In the genomic region with DNA sequence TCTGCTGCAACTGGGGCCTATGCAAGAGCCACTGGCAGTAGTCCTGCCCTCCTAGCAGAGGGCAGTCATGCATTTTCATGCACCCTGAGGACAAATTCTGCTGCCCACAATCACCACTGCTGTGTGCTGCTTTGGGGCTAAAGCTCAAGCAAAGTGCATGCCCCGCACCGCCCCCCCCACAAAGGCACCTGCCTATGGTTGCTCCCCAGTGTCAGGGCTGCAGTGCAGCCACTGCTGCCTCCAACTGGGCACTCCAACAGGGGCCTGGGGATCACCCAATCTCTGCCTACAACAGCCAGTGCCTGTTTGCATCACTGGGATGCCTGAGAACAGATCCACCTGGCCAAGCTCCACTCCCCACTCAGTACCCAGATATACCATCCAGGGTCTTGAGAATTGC, we compare ENCODE assay signal across 24 cellular contexts.
"Had no signal": no experiment of that assay in that cellular context is flagged by ENCODE, and none has a peak within 500 bp of the region (broad histone marks: within the 10 kb centered on the region; RNA-seq: fewer than 3 reads in every experiment).

No MANE protein-coding gene starts in this region.

- H3K36me3 ChIP-seq: colonic mucosa, esophagus muscularis mucosa, esophagus squamous epithelium, gastrocnemius medialis, gastroesophageal sphincter, heart left ventricle, heart right ventricle had no signal

- H3K27me3 ChIP-seq: colonic mucosa, esophagus muscularis mucosa, esophagus squamous epithelium, foreskin keratinocyte, gastrocnemius medialis, gastroesophageal sphincter, heart left ventricle, heart right ventricle had no signal

- H3K4me3 ChIP-seq: colonic mucosa, coronary artery, dorsolateral prefrontal cortex, esophagus muscularis mucosa, esophagus squamous epithelium, gastrocnemius medialis, gastroesophageal sphincter, heart left ventricle, heart right ventricle had no signal

- H3K9me3 ChIP-seq: colonic mucosa had no signal

- H3K27ac ChIP-seq: colonic mucosa, coronary artery, dorsolateral prefrontal cortex, epithelial cell of prostate, esophagus muscularis mucosa, esophagus squamous epithelium, foreskin keratinocyte, gastrocnemius medialis, gastroesophageal sphincter, heart left ventricle, heart right ventricle had no signal

- DNase-seq: colonic mucosa; cortex of kidney; dermis blood vessel endothelial cell; dorsolateral prefrontal cortex; effector CD4-positive, alpha-beta T cell; effector CD8-positive, alpha-beta T cell; effector memory CD4-positive, alpha-beta T cell; effector memory CD8-positive, alpha-beta T cell; endodermal cell; erythroblast; esophagus squamous epithelium; foreskin fibroblast; foreskin keratinocyte; foreskin melanocyte; gastrocnemius medialis; glutamatergic neuron; head of caudate nucleus; heart left ventricle; heart right ventricle had no signal

- H3K4me1 ChIP-seq: colonic mucosa, esophagus muscularis mucosa, esophagus squamous epithelium, foreskin keratinocyte, gastrocnemius medialis, gastroesophageal sphincter, heart left ventricle, heart right ventricle had no signal

- ATAC-seq: effector memory CD8-positive, alpha-beta T cell; esophagus mucosa; foreskin keratinocyte; gastrocnemius medialis; gastroesophageal sphincter; heart left ventricle; heart right ventricle had no signal
